ENCODE assay signal across 8 cellular contexts in genomic region chr1:51506537-51506936, GRCh38. TPM values are rescaled to one million over a fixed set of nuclear protein-coding genes. Genes with fewer than 3 reads are reported as not detected.
DNase-seq lines count a peak whose midpoint lies in the region; ATAC-seq and TF ChIP-seq lines count a peak whose summit lies in the region.

No MANE protein-coding gene starts in this region.

- ATAC-seq in HG03342 (IDR thresholded peaks at IDR 0.05; ENCODE audit: unreplicated experiment) (peak; percentile 33), HG03565 (IDR thresholded peaks at IDR 0.05; ENCODE audit: unreplicated experiment) (no peak), HG02588 (IDR thresholded peaks at IDR 0.05; ENCODE audit: unreplicated experiment) (no peak)

- H3K4me3 Mint-ChIP-seq in chondrocyte (ENCODE audit: unreplicated experiment) = peak overlapping the region; percentile 64

- no peak for TF ChIP-seq CTCF in chondrocyte (IDR thresholded peaks at IDR 0.05)
- no peak for TF ChIP-seq CTCF in BE2C (IDR thresholded peaks at IDR 0.05; ENCODE audit: low read depth, low read length)

- no peaks in the 10 kb centered on the region for H3K27me3 ChIP-seq in BE2C

- peaks cover 37% of the 10 kb centered on the region for H3K4me1 Mint-ChIP-seq in chondrocyte (ENCODE audit: low read depth)

- H3K27me3 Mint-ChIP-seq in chondrocyte (ENCODE audit: low read depth) = no peaks in the 10 kb centered on the region

- H3K36me3 Mint-ChIP-seq in chondrocyte (ENCODE audit: low read depth) = no peaks in the 10 kb centered on the region

- no peaks in the 10 kb centered on the region for H3K4me1 ChIP-seq in BE2C

- no peak overlapping the region for H3K4me3 ChIP-seq in BE2C (ENCODE audit: low read depth, low read length)

- DNase-seq in GM04504 (ENCODE audit: low read depth) (peak; percentile 70), chondrocyte (ENCODE audit: low spot score) (no peak), renal cortical epithelial cell (ENCODE audit: low read depth) (peak; percentile 39), HPDE6-E6E7 (ENCODE audit: extremely low spot score) (no peak), BE2C (no peak)

- no peaks in the 10 kb centered on the region for H3K36me3 ChIP-seq in BE2C

- H3K9me3 ChIP-seq in BE2C = no peaks in the 10 kb centered on the region

- H3K27ac Mint-ChIP-seq in chondrocyte (ENCODE audit: unreplicated experiment) = peak overlapping the region; percentile 90

- H3K9me3 Mint-ChIP-seq in chondrocyte (ENCODE audit: low read depth) = no peaks in the 10 kb centered on the region

RNA-seq across cellular contexts. Expression of gene EPS15, which starts 12.5 kb away (rescaled TPM):
- total RNA-seq in chondrocyte (81.4 to 93.0 TPM (median 82.3 TPM) in 3 replicates), renal cortical epithelial cell (52.3 and 67.6 TPM in 2 replicates)
- 10.8 TPM for polyA plus RNA-seq in BE2C (2012; ENCODE audit: insufficient read depth, insufficient read length, low read depth)

Comparison
In these comparisons a context has a peak if more than half of its experiments do, and no peak if none do; other contexts are left out.
1. DNase-seq: peak in GM04504 (single experiment) and renal cortical epithelial cell (single experiment); none in chondrocyte (single experiment), HPDE6-E6E7 (single experiment) and BE2C (single experiment).